Comparison of ENCODE assay signal across 19 cellular contexts in genomic region chr2:237388036-237388435, GRCh38. TPM values are rescaled to one million over a fixed set of nuclear protein-coding genes. Genes with fewer than 3 reads are reported as not detected.
A peak's percentile ranks its signal among the peaks of the same experiment; 100 is the strongest.
DNase-seq lines count a peak whose midpoint lies in the region; TF ChIP-seq lines count a peak whose summit lies in the region.
"Had no signal": no experiment of that assay in that cellular context is flagged by ENCODE, and none has a peak within 500 bp of the region (broad histone marks: within the 10 kb centered on the region; RNA-seq: fewer than 3 reads in every experiment).

No MANE protein-coding gene starts in this region.

- peak overlapping the region; percentile 62 to 69 for H3K27ac ChIP-seq in uterus
- H3K27ac ChIP-seq in esophagus muscularis mucosa (replicated peaks in 1 of 4): no peak overlapping the region
- H3K27ac ChIP-seq: C4-2B, SJCRH30 had no signal

- H3K36me3 ChIP-seq in uterus (no peaks in the 10 kb centered on the region), esophagus muscularis mucosa (peaks cover 0 to 32% (median 5%) of the 10 kb centered on the region in 4 donors)
- H3K36me3 ChIP-seq: SJCRH30 had no signal

- TF ChIP-seq POLR2A in uterus (IDR thresholded peaks at IDR 0.05) (no peak), esophagus muscularis mucosa (IDR thresholded peaks at IDR 0.05; ENCODE audit: low read depth) (no peak)

- WGBS in esophagus muscularis mucosa: 93% methylated on average over 5 of the region's 5 CpGs

- TF ChIP-seq EP300 in esophagus muscularis mucosa (IDR thresholded peaks at IDR 0.05): no peak

- in situ Hi-C loops in G401 (cut with HindIII; ENCODE audit: low sequenced_read_pairs): no loop called here

- H3K4me3 ChIP-seq in uterus (no peak overlapping the region), esophagus muscularis mucosa (no peak overlapping the region)
- H3K4me3 ChIP-seq: SJCRH30 had no signal

- peaks cover 0 to 11% of the 10 kb centered on the region in 2 donors for H3K4me1 ChIP-seq in uterus
- H3K4me1 ChIP-seq in esophagus muscularis mucosa: peaks cover 0 to 42% (median 29%) of the 10 kb centered on the region in 4 donors
- H3K4me1 ChIP-seq: SJCRH30 had no signal

- H3K27me3 ChIP-seq in uterus: no peaks in the 10 kb centered on the region
- no peaks in the 10 kb centered on the region for H3K27me3 ChIP-seq in esophagus muscularis mucosa

- H3K9me3 ChIP-seq in uterus (no peaks in the 10 kb centered on the region), esophagus muscularis mucosa (no peaks in the 10 kb centered on the region)
- H3K9me3 ChIP-seq: SJCRH30 had no signal

- DNase-seq in EH (ENCODE audit: low read depth) (peak; percentile 41), amniotic epithelial cell (ENCODE audit: low read depth) (peak; percentile 53), iris pigment epithelial cell (ENCODE audit: low read depth) (peak; percentile 18), uterus (no peak), esophagus muscularis mucosa (ENCODE audit: extremely low spot score) (no peak), G401 (ENCODE audit: low spot score) (no peak)
- no peak for DNase-seq in activated naive CD4-positive, alpha-beta T cell (lab: John Stamatoyannopoulos, UW)
- DNase-seq: ACHN; Calu3; CD8-positive, alpha-beta memory T cell; GF-D8; Kasumi-1; NCI-H1417; NCI-H1694 treated with DMSO at 0.1 percent for 48 hours; NCI-H446; NCI-H526 treated with DMSO at 0.1 percent for 48 hours; OCI-M1; SJCRH30 had no signal

- intact Hi-C loops in uterus (cut with DNase I; ENCODE audit: low total_unique reads) (no loop called here), esophagus muscularis mucosa (cut with DNase I) (no loop called here)

- TF ChIP-seq CTCF in uterus (IDR thresholded peaks at IDR 0.05) (no peak), esophagus muscularis mucosa (IDR thresholded peaks at IDR 0.05) (no peak)

RNA-seq across cellular contexts. Expression of gene COL6A3, which starts 25.9 kb away (rescaled TPM):
- total RNA-seq in uterus (1,000 to 10,000 TPM in 1 of 4 donors, 100 to 1,000 TPM in 3; 164 to 1,719 (median 447) TPM), esophagus muscularis mucosa (100 to 1,000 TPM in 3 of 4 donors, 10 to 100 TPM in 1; 96.2 to 350 (median 192) TPM)
- total RNA-seq in G401 (2014; rRNA removed; shearing (Covaris generic)): 0.17 and 0.25 TPM in 2 replicates

Comparison
In these comparisons a context has a peak if more than half of its experiments do, and no peak if none do; other contexts are left out.
1. DNase-seq: peak in EH (single experiment), amniotic epithelial cell (single experiment) and iris pigment epithelial cell (single experiment); none in uterus (0 of 2), esophagus muscularis mucosa (single experiment), activated naive CD4-positive, alpha-beta T cell (0 of 4) and G401 (single experiment).
2. H3K27ac ChIP-seq: peak in uterus (2 of 2); none in esophagus muscularis mucosa (0 of 4).
3. RNA of gene COL6A3, which starts 25.9 kb away (total RNA-seq): 164 to 1,719 TPM in uterus and 96.2 to 350 TPM in esophagus muscularis mucosa; 0.17 to 0.25 TPM in G401; every median in the first group is over 10 times any median in the second.